In the genomic region with DNA sequence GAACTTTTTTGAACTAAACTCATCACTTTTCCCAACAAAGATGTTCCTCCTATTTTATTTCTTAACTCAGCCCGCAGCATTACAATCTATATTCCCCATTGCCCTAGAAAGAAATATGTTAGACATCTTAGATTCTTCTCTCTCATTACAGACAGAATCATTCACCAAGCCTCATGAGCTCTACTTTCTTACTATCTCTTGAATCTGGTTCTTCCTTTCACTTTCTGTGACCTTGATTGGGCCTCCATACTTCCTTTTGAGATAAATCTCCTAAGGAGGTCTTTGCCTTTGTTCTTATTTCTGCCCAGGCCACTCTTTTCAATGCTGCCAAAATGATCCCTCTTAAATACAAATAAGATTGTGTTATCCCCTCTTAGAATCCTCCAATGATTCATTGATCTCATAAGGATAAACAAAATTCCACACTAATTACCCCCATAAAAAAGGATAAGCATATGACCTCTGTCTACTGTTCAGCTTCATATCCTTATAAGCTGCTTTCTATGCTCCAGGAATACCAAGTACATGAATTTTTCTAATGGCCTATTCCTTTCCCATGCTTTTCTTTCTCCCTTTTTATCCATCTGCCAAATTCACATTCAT, we compare ENCODE assay signal across 19 cellular contexts.
A peak's percentile ranks its signal among the peaks of the same experiment; 100 is the strongest.
DNase-seq lines count a peak whose midpoint lies in the region; ATAC-seq and TF ChIP-seq lines count a peak whose summit lies in the region.
"Had no signal": no experiment of that assay in that cellular context is flagged by ENCODE, and none has a peak within 500 bp of the region (broad histone marks: within the 10 kb centered on the region; RNA-seq: fewer than 3 reads in every experiment).

No MANE protein-coding gene starts in this region.

- H3K4me3 ChIP-seq in CD4-positive, alpha-beta memory T cell (ENCODE audit: low read length in 2 of 2): no peak overlapping the region
- H3K4me3 ChIP-seq in foreskin fibroblast (ENCODE audit: low read depth in 1 of 2, low read length in 2 of 2): no peak overlapping the region
- H3K4me3 ChIP-seq in vagina: no peak overlapping the region
- H3K4me3 ChIP-seq: adrenal gland, esophagus muscularis mucosa, skin epidermis had no signal

- peak overlapping the region in 5 of 7 donors; percentile 13 to 75 (median 32) for H3K27ac Mint-ChIP-seq in CD4-positive, alpha-beta memory T cell
- H3K27ac Mint-ChIP-seq in activated B cell treated with CpG ODN at 0.5 μM for 24 hours (peak overlapping the region; percentile 46), mesothelial cell of epicardium (peak overlapping the region; percentile 17), MCF 10A (ENCODE audit: low read depth, unreplicated experiment) (no peak overlapping the region)

- H3K36me3 ChIP-seq in CD4-positive, alpha-beta memory T cell (ENCODE audit: insufficient read depth, low read length): peaks cover 12% of the 10 kb centered on the region
- no peaks in the 10 kb centered on the region for H3K36me3 ChIP-seq in vagina
- H3K36me3 ChIP-seq: adrenal gland, esophagus muscularis mucosa had no signal

- POLR2A ChIA-PET in CD4-positive, alpha-beta memory T cell (lab: Charles Lee; ENCODE audit: partially characterized antibody): no interaction called here
- POLR2A ChIA-PET in activated B cell treated with CpG ODN at 0.5 μM for 24 hours (lab: Charles Lee): no interaction called here
- POLR2A ChIA-PET in MCF 10A (lab: Yijun Ruan, JAX): interaction anchor here (0.6 to 0.8 kb wide), 2 partner anchors 131 to 986 kb away, joined by 3 to 5 read pairs; no protein-coding TSS in a partner anchor

- H3K9me3 Mint-ChIP-seq in CD4-positive, alpha-beta memory T cell: peaks cover 0 to 3% (median 0%) of the 10 kb centered on the region in 8 donors
- H3K9me3 Mint-ChIP-seq in activated B cell treated with CpG ODN at 0.5 μM for 24 hours (no peaks in the 10 kb centered on the region), mesothelial cell of epicardium (peaks cover 5% of the 10 kb centered on the region), MCF 10A (ENCODE audit: unreplicated experiment) (no peaks in the 10 kb centered on the region)

- BruUV-seq in MCF 10A (replicated peaks; lab: Mats Ljungman, UMichigan): no TSS peak

- peaks cover 27% of the 10 kb centered on the region for H3K4me1 ChIP-seq in CD4-positive, alpha-beta memory T cell (ENCODE audit: insufficient read depth, low read length)
- peaks cover 22% of the 10 kb centered on the region for H3K4me1 ChIP-seq in vagina

- DNase-seq in CD4-positive, alpha-beta memory T cell: no peak
- DNase-seq in activated B cell treated with CpG ODN at 0.5 μM for 24 hours (no peak), mesothelial cell of epicardium (ENCODE audit: low spot score in 2 of 2, unreplicated experiment in 2 of 2) (no peak), MCF 10A (ENCODE audit: unreplicated experiment) (no peak), foreskin fibroblast (no peak), vagina (ENCODE audit: extremely low spot score in 2 of 2) (no peak)
- DNase-seq: activated CD4-positive, CD25-positive, alpha-beta regulatory T cell; activated CD8-positive, alpha-beta memory T cell treated with anti-CD3 and anti-CD28 coated beads, Interleukin-2, amount 50 U/mL, for 4 hours; adrenal gland; HCEC 1CT; NCI-H1436; NCI-H2227 treated with DMSO at 0.1 percent for 48 hours; Right ventricle myocardium superior; stimulated activated CD4-positive, alpha-beta T cell treated with anti-CD3 and anti-CD28 coated beads, Interleukin-4, amount 100 ng/mL, for 4 hours; stimulated activated CD8-positive, alpha-beta memory T cell treated with anti-CD3 and anti-CD28 coated beads, Interleukin-4, amount 100 ng/mL, for 48 hours had no signal

- no peaks in the 10 kb centered on the region for H3K27me3 ChIP-seq in CD4-positive, alpha-beta memory T cell (ENCODE audit: insufficient read depth, low read length)
- H3K27me3 ChIP-seq in vagina: no peaks in the 10 kb centered on the region
- H3K27me3 ChIP-seq: adrenal gland, esophagus muscularis mucosa had no signal

- H3K36me3 Mint-ChIP-seq in CD4-positive, alpha-beta memory T cell: peaks cover 51 to 77% of the 10 kb centered on the region in 2 donors
- H3K36me3 Mint-ChIP-seq in activated B cell treated with CpG ODN at 0.5 μM for 24 hours (ENCODE audit: low read depth) (peaks cover 66% of the 10 kb centered on the region), mesothelial cell of epicardium (no peaks in the 10 kb centered on the region), MCF 10A (ENCODE audit: insufficient read depth, unreplicated experiment) (no peaks in the 10 kb centered on the region)

- no peaks in the 10 kb centered on the region for H3K9me3 ChIP-seq in CD4-positive, alpha-beta memory T cell (ENCODE audit: control insufficient read depth in 1 of 2, low read length in 2 of 2)
- H3K9me3 ChIP-seq in vagina: no peaks in the 10 kb centered on the region
- H3K9me3 ChIP-seq: adrenal gland, esophagus muscularis mucosa had no signal

- H3K4me3 Mint-ChIP-seq in CD4-positive, alpha-beta memory T cell: peak overlapping the region in 4 of 8 donors; percentile 1 to 35 (median 20)
- H3K4me3 Mint-ChIP-seq in activated B cell treated with CpG ODN at 0.5 μM for 24 hours: no peak overlapping the region
- no peak overlapping the region for H3K4me3 Mint-ChIP-seq in mesothelial cell of epicardium
- H3K4me3 Mint-ChIP-seq in MCF 10A (ENCODE audit: unreplicated experiment): no peak overlapping the region

- H3K4me1 Mint-ChIP-seq in CD4-positive, alpha-beta memory T cell: peaks cover 32 to 57% (median 49%) of the 10 kb centered on the region in 4 donors
- peaks cover 19% of the 10 kb centered on the region for H3K4me1 Mint-ChIP-seq in activated B cell treated with CpG ODN at 0.5 μM for 24 hours
- peaks cover 54% of the 10 kb centered on the region for H3K4me1 Mint-ChIP-seq in mesothelial cell of epicardium
- H3K4me1 Mint-ChIP-seq in MCF 10A (ENCODE audit: insufficient read depth, unreplicated experiment): peaks cover 12% of the 10 kb centered on the region

- TF ChIP-seq CTCF in activated B cell treated with CpG ODN at 0.5 μM for 24 hours (IDR thresholded peaks at IDR 0.05) (no peak), mesothelial cell of epicardium (IDR thresholded peaks at IDR 0.05; ENCODE audit: unreplicated experiment) (no peak), MCF 10A (IDR thresholded peaks at IDR 0.05; ENCODE audit: unreplicated experiment) (no peak), foreskin fibroblast (IDR thresholded peaks at IDR 0.05; ENCODE audit: low read depth, low read length) (no peak), vagina (IDR thresholded peaks at IDR 0.05) (no peak)

- no peaks in the 10 kb centered on the region for H3K27me3 Mint-ChIP-seq in CD4-positive, alpha-beta memory T cell
- no peaks in the 10 kb centered on the region for H3K27me3 Mint-ChIP-seq in activated B cell treated with CpG ODN at 0.5 μM for 24 hours
- no peaks in the 10 kb centered on the region for H3K27me3 Mint-ChIP-seq in mesothelial cell of epicardium (ENCODE audit: low read depth)
- H3K27me3 Mint-ChIP-seq in MCF 10A (ENCODE audit: insufficient read depth, unreplicated experiment): no peaks in the 10 kb centered on the region

- intact Hi-C loops in CD4-positive, alpha-beta memory T cell (cut with micrococcal nuclease): loop anchor here (2.0 kb wide), 1 partner anchor 24 kb away; no protein-coding TSS in a partner anchor
- intact Hi-C loops in activated B cell treated with CpG ODN at 0.5 μM for 24 hours (cut with micrococcal nuclease): no loop called here
- intact Hi-C loops in MCF 10A (cut with micrococcal nuclease): no loop called here
- intact Hi-C loops in vagina (cut with DNase I): no loop called here

- CTCF ChIA-PET in CD4-positive, alpha-beta memory T cell (lab: Charles Lee; ENCODE audit: partially characterized antibody): no interaction called here
- CTCF ChIA-PET in activated B cell treated with CpG ODN at 0.5 μM for 24 hours (lab: Charles Lee) (no interaction called here), MCF 10A (lab: Yijun Ruan, JAX) (interaction anchor here (0.6 to 1.7 kb wide), 2 partner anchors 17 to 345 kb away, joined by 3 to 4 read pairs; no protein-coding TSS in a partner anchor)

- no peak for TF ChIP-seq POLR2A in GM18505 (IDR thresholded peaks at IDR 0.05; ENCODE audit: borderline replicate concordance, extremely low read depth, insufficient read depth, insufficient read length)
- no peak for TF ChIP-seq POLR2A in vagina (IDR thresholded peaks at IDR 0.05)

- ATAC-seq in GM18505 (IDR thresholded peaks at IDR 0.05; ENCODE audit: unreplicated experiment) (peak; percentile 49), activated B cell treated with CpG ODN at 0.5 μM for 24 hours (ENCODE audit: low read depth) (no peak), GM19463 (IDR thresholded peaks at IDR 0.05; ENCODE audit: unreplicated experiment) (no peak)

- no peak overlapping the region for H3K27ac ChIP-seq in CD4-positive, alpha-beta memory T cell (ENCODE audit: low read depth, low read length)
- no peak overlapping the region for H3K27ac ChIP-seq in vagina
- H3K27ac ChIP-seq: adrenal gland, esophagus muscularis mucosa had no signal
